Comparison of ENCODE assay signal across 8 cellular contexts in genomic region chr22:46367707-46368191, GRCh38. TPM values are rescaled to one million over a fixed set of nuclear protein-coding genes. Genes with fewer than 3 reads are reported as not detected.
A peak's percentile ranks its signal among the peaks of the same experiment; 100 is the strongest.
DNase-seq lines count a peak whose midpoint lies in the region; ATAC-seq and TF ChIP-seq lines count a peak whose summit lies in the region.

No MANE protein-coding gene starts in this region.

- H3K36me3 Mint-ChIP-seq in mesothelial cell of epicardium = peaks cover 3% of the 10 kb centered on the region
- H3K36me3 Mint-ChIP-seq in stimulated activated memory B cell treated with anti-CD40 and anti-IgM and Interleukin-4, amounts not matched to agents 10 μg/mL and 1 μg/mL and 100 μg/mL, for 72 hours = peaks cover 43% of the 10 kb centered on the region

- TF ChIP-seq CTCF in mesothelial cell of epicardium (IDR thresholded peaks at IDR 0.05; ENCODE audit: unreplicated experiment) = peak; percentile 77

- no peaks in the 10 kb centered on the region for H3K9me3 Mint-ChIP-seq in mesothelial cell of epicardium
- no peaks in the 10 kb centered on the region for H3K9me3 Mint-ChIP-seq in stimulated activated memory B cell treated with anti-CD40 and anti-IgM and Interleukin-4, amounts not matched to agents 10 μg/mL and 1 μg/mL and 100 μg/mL, for 72 hours

- DNase-seq in NCI-H82 (lab: John Stamatoyannopoulos, UW) (peak; percentile 60), NCI-H82 treated with DMSO at 0.1 percent for 48 hours (lab: John Stamatoyannopoulos, UW; ENCODE audit: unreplicated experiment) (no peak), NCI-H460 (ENCODE audit: extremely low read depth, low read depth) (peak; percentile 28), dermis microvascular lymphatic vessel endothelial cell (ENCODE audit: low read depth in 2 of 2) (peak; percentile 22 to 58), mesothelial cell of epicardium (ENCODE audit: low spot score in 2 of 2, unreplicated experiment in 2 of 2) (peak in 1 of 2 experiments; percentile 79)
- DNase-seq in activated CD4-positive, alpha-beta T cell treated with anti-CD3 and anti-CD28 coated beads, Interleukin-2, amount 50 U/mL, for 24 hours (ENCODE audit: low read depth in 1 of 2, low spot score in 1 of 2) = peak; percentile 48 to 58

- no peak overlapping the region for H3K4me3 Mint-ChIP-seq in mesothelial cell of epicardium
- no peak overlapping the region for H3K4me3 Mint-ChIP-seq in stimulated activated memory B cell treated with anti-CD40 and anti-IgM and Interleukin-4, amounts not matched to agents 10 μg/mL and 1 μg/mL and 100 μg/mL, for 72 hours

- H3K27ac Mint-ChIP-seq in mesothelial cell of epicardium = no peak overlapping the region
- no peak overlapping the region for H3K27ac Mint-ChIP-seq in stimulated activated memory B cell treated with anti-CD40 and anti-IgM and Interleukin-4, amounts not matched to agents 10 μg/mL and 1 μg/mL and 100 μg/mL, for 72 hours

- no peaks in the 10 kb centered on the region for H3K27me3 Mint-ChIP-seq in mesothelial cell of epicardium (ENCODE audit: low read depth)
- no peaks in the 10 kb centered on the region for H3K27me3 Mint-ChIP-seq in stimulated activated memory B cell treated with anti-CD40 and anti-IgM and Interleukin-4, amounts not matched to agents 10 μg/mL and 1 μg/mL and 100 μg/mL, for 72 hours

- peak; percentile 65 for ATAC-seq in stimulated activated memory B cell treated with anti-CD40 and anti-IgM and Interleukin-4, amounts not matched to agents 10 μg/mL and 1 μg/mL and 100 μg/mL, for 72 hours
- no peak for ATAC-seq in HG02884 (IDR thresholded peaks at IDR 0.05; ENCODE audit: unreplicated experiment)

- no peaks in the 10 kb centered on the region for H3K4me1 Mint-ChIP-seq in mesothelial cell of epicardium
- H3K4me1 Mint-ChIP-seq in stimulated activated memory B cell treated with anti-CD40 and anti-IgM and Interleukin-4, amounts not matched to agents 10 μg/mL and 1 μg/mL and 100 μg/mL, for 72 hours = peaks cover 52% of the 10 kb centered on the region

RNA-seq across cellular contexts. Expression of gene TRMU, which starts 32.2 kb away (rescaled TPM):
- total RNA-seq in NCI-H460 (2014; rRNA removed; shearing (Covaris generic)) = 26.6 and 30.7 TPM in 2 replicates
- 181 and 190 TPM in 2 replicates for polyA plus RNA-seq in NCI-H460 (2014; cell fraction: nucleus; rRNA removed)
- total RNA-seq in dermis microvascular lymphatic vessel endothelial cell (16.3 and 19.5 TPM in 2 replicates), mesothelial cell of epicardium (65.5 to 70.6 TPM (median 67.1 TPM) in 3 replicates)
